Comparison of ENCODE assay signal across 9 cellular contexts in genomic region chr22:50209893-50210292, GRCh38. TPM values are rescaled to one million over a fixed set of nuclear protein-coding genes. Genes with fewer than 3 reads are reported as not detected.
DNase-seq lines count a peak whose midpoint lies in the region; ATAC-seq and TF ChIP-seq lines count a peak whose summit lies in the region.
"Had no signal": no experiment of that assay in that cellular context is flagged by ENCODE, and none has a peak within 500 bp of the region (broad histone marks: within the 10 kb centered on the region; RNA-seq: fewer than 3 reads in every experiment).

No MANE protein-coding gene starts in this region.

- POLR2A ChIA-PET in OCI-LY7 (lab: Charles Lee) = no interaction called here

- no peaks in the 10 kb centered on the region for H3K9me3 Mint-ChIP-seq in activated T-helper 2 cell treated with anti-CD3 and anti-CD28 coated beads, Interferon-gamma antibody, Interleukin-2, Interleukin-4, amounts not matched to agents 10 μg/mL and 5 μg/mL and 100 μg/mL, durations not matched to agents 14 hours and 24 hours and 36 hours

- H3K27ac Mint-ChIP-seq in activated T-helper 2 cell treated with anti-CD3 and anti-CD28 coated beads, Interferon-gamma antibody, Interleukin-2, Interleukin-4, amounts not matched to agents 10 μg/mL and 5 μg/mL and 100 μg/mL, durations not matched to agents 14 hours and 24 hours and 36 hours = peak overlapping the region; percentile 0

- H3K4me2 ChIP-seq in OCI-LY7 (ENCODE audit: low read length) = no peak overlapping the region

- H3K4me1 Mint-ChIP-seq in activated T-helper 2 cell treated with anti-CD3 and anti-CD28 coated beads, Interferon-gamma antibody, Interleukin-2, Interleukin-4, amounts not matched to agents 10 μg/mL and 5 μg/mL and 100 μg/mL, durations not matched to agents 14 hours and 24 hours and 36 hours (ENCODE audit: low read depth) = no peaks in the 10 kb centered on the region

- no peaks in the 10 kb centered on the region for H4K20me1 ChIP-seq in OCI-LY7 (ENCODE audit: insufficient read depth, low read length)

- DNase-seq in AG08396 (ENCODE audit: low spot score) (peak; percentile 90), GM13976 (ENCODE audit: low spot score) (peak; percentile 90), OCI-LY7 (ENCODE audit: low spot score) (peak; percentile 78), foreskin keratinocyte (peak in 1 of 2 donors; percentile 27), pons (ENCODE audit: low spot score) (peak; percentile 56), MG63 (no peak), NCI-H187 (lab: John Stamatoyannopoulos, UW) (no peak)
- peak; percentile 55 for DNase-seq in activated T-helper 2 cell treated with anti-CD3 and anti-CD28 coated beads, Interferon-gamma antibody, Interleukin-2, Interleukin-4, amounts not matched to agents 10 μg/mL and 5 μg/mL and 100 μg/mL, durations not matched to agents 14 hours and 24 hours and 36 hours (ENCODE audit: low spot score)

- no peak overlapping the region for H2AFZ ChIP-seq in OCI-LY7 (ENCODE audit: low read length)

- peak; percentile 41 for ATAC-seq in foreskin keratinocyte

- BruUV-seq in OCI-LY7 (replicated peaks; lab: Mats Ljungman, UMichigan) = no TSS peak

- in situ Hi-C loops in GM13976 (cut with MboI; ENCODE audit: low sequenced_read_pairs, unreplicated experiment) = loop anchor here (10.0 kb wide), 1 partner anchor 55 kb away; no protein-coding TSS in a partner anchor

- CTCF ChIA-PET in OCI-LY7 (lab: Charles Lee; ENCODE audit: unreplicated experiment) = no interaction called here

- no peak overlapping the region for H3K4me3 Mint-ChIP-seq in activated T-helper 2 cell treated with anti-CD3 and anti-CD28 coated beads, Interferon-gamma antibody, Interleukin-2, Interleukin-4, amounts not matched to agents 10 μg/mL and 5 μg/mL and 100 μg/mL, durations not matched to agents 14 hours and 24 hours and 36 hours (ENCODE audit: low read depth)

- H3K27me3 Mint-ChIP-seq in activated T-helper 2 cell treated with anti-CD3 and anti-CD28 coated beads, Interferon-gamma antibody, Interleukin-2, Interleukin-4, amounts not matched to agents 10 μg/mL and 5 μg/mL and 100 μg/mL, durations not matched to agents 14 hours and 24 hours and 36 hours (ENCODE audit: low read depth) = no peaks in the 10 kb centered on the region

- intact Hi-C loops in OCI-LY7 (cut with micrococcal nuclease; ENCODE audit: unreplicated experiment) = loop anchor here (1.0 kb wide), 1 partner anchor 61 kb away; no protein-coding TSS in a partner anchor
- intact Hi-C loops in activated T-helper 2 cell treated with anti-CD3 and anti-CD28 coated beads, Interferon-gamma antibody, Interleukin-2, Interleukin-4, amounts not matched to agents 10 μg/mL and 5 μg/mL and 100 μg/mL, durations not matched to agents 14 hours and 24 hours and 36 hours (cut with micrococcal nuclease) = loop anchor here (1.0 kb wide), 1 partner anchor 61 kb away; no protein-coding TSS in a partner anchor

- 0 out of 2 replicates have a peak, but pooled peaks cover under 1% of the 10 kb centered on the region for H3K79me2 ChIP-seq in OCI-LY7 (ENCODE audit: insufficient read depth, low read depth, low read length)

- H3K4me3 ChIP-seq in OCI-LY7 (ENCODE audit: low read depth, low read length, poor library complexity, severe bottlenecking) (no peak overlapping the region), MG63 (no peak overlapping the region)

- H3K27ac ChIP-seq in OCI-LY7 (ENCODE audit: low read depth, low read length, poor library complexity, severe bottlenecking) = no peak overlapping the region
- no peak overlapping the region for H3K27ac ChIP-seq in foreskin keratinocyte

- no peaks in the 10 kb centered on the region for H3K9me2 ChIP-seq in OCI-LY7 (ENCODE audit: insufficient read depth, low read length)

- peaks cover 47% of the 10 kb centered on the region for H3K36me3 Mint-ChIP-seq in activated T-helper 2 cell treated with anti-CD3 and anti-CD28 coated beads, Interferon-gamma antibody, Interleukin-2, Interleukin-4, amounts not matched to agents 10 μg/mL and 5 μg/mL and 100 μg/mL, durations not matched to agents 14 hours and 24 hours and 36 hours (ENCODE audit: low read depth)

- H3K27me3 ChIP-seq in foreskin keratinocyte = no peaks in the 10 kb centered on the region
- no peaks in the 10 kb centered on the region for H3K27me3 ChIP-seq in MG63

- H3K36me3 ChIP-seq in OCI-LY7 (ENCODE audit: insufficient read depth, low read length) = peaks cover 84% of the 10 kb centered on the region
- H3K36me3 ChIP-seq in MG63 = peaks cover 62% of the 10 kb centered on the region

- peak; percentile 81 for TF ChIP-seq CTCF in GM13976 (IDR thresholded peaks at IDR 0.05; ENCODE audit: borderline replicate concordance, control extremely low read depth, extremely low read depth, insufficient read depth, missing control alignments)
- TF ChIP-seq CTCF in OCI-LY7 (conservative IDR thresholded peaks at IDR 0.05; ENCODE audit: low read length) = peak; percentile 91
- peak; percentile 89 for TF ChIP-seq CTCF in foreskin keratinocyte (conservative IDR thresholded peaks at IDR 0.05)

- H3K9me3 ChIP-seq in OCI-LY7 (ENCODE audit: low read length) (no peaks in the 10 kb centered on the region), MG63 (no peaks in the 10 kb centered on the region)

- H3K4me1 ChIP-seq in OCI-LY7 (ENCODE audit: insufficient read depth, low read length, poor library complexity, severe bottlenecking) = peaks cover 14% of the 10 kb centered on the region
- H3K4me1 ChIP-seq in foreskin keratinocyte = no peaks in the 10 kb centered on the region

RNA-seq across cellular contexts. Expression of gene SELENOO, which starts 9.1 kb away (rescaled TPM):
- total RNA-seq in OCI-LY7 (2014; rRNA removed; shearing (Covaris generic)) = 43.7 and 44.2 TPM in 2 replicates
- total RNA-seq in OCI-LY7 (2022) (34.0 and 40.2 TPM in 2 replicates), foreskin keratinocyte (28.9 and 29.6 TPM in 2 replicates)
- 26.3 and 26.4 TPM in 2 replicates for total RNA-seq in activated T-helper 2 cell treated with anti-CD3 and anti-CD28 coated beads, Interferon-gamma antibody, Interleukin-2, Interleukin-4, amounts not matched to agents 10 μg/mL and 5 μg/mL and 100 μg/mL, durations not matched to agents 14 hours and 24 hours and 36 hours
- 34.8 and 38.3 TPM in 2 replicates for polyA plus RNA-seq in foreskin keratinocyte
- 6.5 and 13.8 TPM in 2 replicates for total RNA-seq in MG63 (2014; rRNA removed; shearing (Covaris generic); ENCODE audit: low replicate concordance)

RNA-seq across cellular contexts. Expression of gene TRABD, which starts 24.2 kb away (rescaled TPM):
- total RNA-seq in OCI-LY7 (2014; rRNA removed; shearing (Covaris generic)) = 111 and 126 TPM in 2 replicates
- total RNA-seq in OCI-LY7 (2022) (119 and 128 TPM in 2 replicates), foreskin keratinocyte (50.7 and 52.2 TPM in 2 replicates)
- 104 and 109 TPM in 2 replicates for total RNA-seq in activated T-helper 2 cell treated with anti-CD3 and anti-CD28 coated beads, Interferon-gamma antibody, Interleukin-2, Interleukin-4, amounts not matched to agents 10 μg/mL and 5 μg/mL and 100 μg/mL, durations not matched to agents 14 hours and 24 hours and 36 hours
- 63.7 and 64.5 TPM in 2 replicates for polyA plus RNA-seq in foreskin keratinocyte
- 38.8 and 49.9 TPM in 2 replicates for total RNA-seq in MG63 (2014; rRNA removed; shearing (Covaris generic); ENCODE audit: low replicate concordance)

RNA-seq across cellular contexts. Expression of gene TUBGCP6, which starts 34.9 kb away (rescaled TPM):
- total RNA-seq in OCI-LY7 (2014; rRNA removed; shearing (Covaris generic)) = 52.8 and 57.7 TPM in 2 replicates
- total RNA-seq in OCI-LY7 (2022) = 63.2 and 68.8 TPM in 2 replicates
- total RNA-seq in activated T-helper 2 cell treated with anti-CD3 and anti-CD28 coated beads, Interferon-gamma antibody, Interleukin-2, Interleukin-4, amounts not matched to agents 10 μg/mL and 5 μg/mL and 100 μg/mL, durations not matched to agents 14 hours and 24 hours and 36 hours = 48.8 and 49.6 TPM in 2 replicates
- 21.6 and 22.6 TPM in 2 replicates for total RNA-seq in foreskin keratinocyte
- 12.9 and 13.4 TPM in 2 replicates for polyA plus RNA-seq in foreskin keratinocyte
- total RNA-seq in MG63 (2014; rRNA removed; shearing (Covaris generic); ENCODE audit: low replicate concordance) = 11.8 and 17.2 TPM in 2 replicates

RNA-seq across cellular contexts. Expression of gene PANX2, which starts 39.4 kb away (rescaled TPM):
- not detected in 2 replicates for total RNA-seq in OCI-LY7 (2014; rRNA removed; shearing (Covaris generic))
- total RNA-seq in OCI-LY7 (2022) (not detected in 2 replicates), foreskin keratinocyte (0.53 and 1.0 TPM in 2 replicates)
- total RNA-seq in activated T-helper 2 cell treated with anti-CD3 and anti-CD28 coated beads, Interferon-gamma antibody, Interleukin-2, Interleukin-4, amounts not matched to agents 10 μg/mL and 5 μg/mL and 100 μg/mL, durations not matched to agents 14 hours and 24 hours and 36 hours = 2.4 and 2.8 TPM in 2 replicates
- polyA plus RNA-seq in foreskin keratinocyte = 0.85 and 1.8 TPM in 2 replicates
- total RNA-seq in MG63 (2014; rRNA removed; shearing (Covaris generic); ENCODE audit: low replicate concordance) = 0.12 and 0.79 TPM in 2 replicates
- total RNA-seq: skeletal muscle tissue had no signal

RNA-seq across cellular contexts. Expression of gene HDAC10, which starts 41.2 kb away (rescaled TPM):
- total RNA-seq in OCI-LY7 (2014; rRNA removed; shearing (Covaris generic)) = 47.4 and 49.4 TPM in 2 replicates
- total RNA-seq in OCI-LY7 (2022) (74.6 and 74.9 TPM in 2 replicates), foreskin keratinocyte (8.3 and 11.7 TPM in 2 replicates)
- total RNA-seq in activated T-helper 2 cell treated with anti-CD3 and anti-CD28 coated beads, Interferon-gamma antibody, Interleukin-2, Interleukin-4, amounts not matched to agents 10 μg/mL and 5 μg/mL and 100 μg/mL, durations not matched to agents 14 hours and 24 hours and 36 hours = 60.0 and 62.9 TPM in 2 replicates
- polyA plus RNA-seq in foreskin keratinocyte = 12.7 and 14.0 TPM in 2 replicates
- 8.5 and 21.5 TPM in 2 replicates for total RNA-seq in MG63 (2014; rRNA removed; shearing (Covaris generic); ENCODE audit: low replicate concordance)

Comparison
In these comparisons a context has a peak if more than half of its experiments do, and no peak if none do; other contexts are left out.
1. DNase-seq: peak in AG08396 (single experiment), GM13976 (single experiment), OCI-LY7 (single experiment), activated T-helper 2 cell treated with anti-CD3 and anti-CD28 coated beads, Interferon-gamma antibody, Interleukin-2, Interleukin-4, amounts not matched to agents 10 μg/mL and 5 μg/mL and 100 μg/mL, durations not matched to agents 14 hours and 24 hours and 36 hours (single experiment) and pons (single experiment); none in MG63 (single experiment) and NCI-H187 (0 of 2).
2. Peak in every context shown above with its lines, with median percentiles within 50 percentile points of each other: CTCF ChIP-seq.